24 cellular contexts compared by ENCODE assay signal in genomic region chr16:84746231-84746630, GRCh38. TPM values are rescaled to one million over a fixed set of nuclear protein-coding genes. Genes with fewer than 3 reads are reported as not detected.
DNase-seq lines count a peak whose midpoint lies in the region; ATAC-seq, FAIRE-seq and TF ChIP-seq lines count a peak whose summit lies in the region.
"Had no signal": no experiment of that assay in that cellular context is flagged by ENCODE, and none has a peak within 500 bp of the region (broad histone marks: within the 10 kb centered on the region; RNA-seq: fewer than 3 reads in every experiment).

No MANE protein-coding gene starts in this region.

- TF ChIP-seq CTCF in HepG2 (CRISPR knock-in tag; IDR thresholded peaks at IDR 0.05) (no peak), right lobe of liver (IDR thresholded peaks at IDR 0.05) (no peak), type B pancreatic cell (conservative IDR thresholded peaks at IDR 0.05) (no peak)

- H3K4me2 ChIP-seq in HepG2 (ENCODE audit: low read depth, low read length) = no peak overlapping the region
- H3K4me2 ChIP-seq: A549; BLaER1 treated with 17β-estradiol and CSF1 and Interleukin-3, amounts not matched to agents 10 nM and 100 nM had no signal

- TF ChIP-seq RAD21 in HepG2 (CRISPR knock-in tag; IDR thresholded peaks at IDR 0.05) = no peak

- H3K27ac ChIP-seq in HepG2 (ENCODE audit: extremely low read length, insufficient read depth, low read length) (no peak overlapping the region), right lobe of liver (no peak overlapping the region)
- H3K27ac ChIP-seq: A549; BLaER1 treated with 17β-estradiol and CSF1 and Interleukin-3, amounts not matched to agents 10 nM and 100 nM had no signal

- no peak overlapping the region for H2AFZ ChIP-seq in HepG2 (ENCODE audit: low read length)

- TSS peak; percentile 18 for BruUV-seq in HepG2 (replicated peaks; lab: Mats Ljungman, UMichigan)

- H3K9ac ChIP-seq in HepG2 (ENCODE audit: insufficient read depth, low read depth, low read length) = no peak overlapping the region
- H3K9ac ChIP-seq: BLaER1 treated with 17β-estradiol and CSF1 and Interleukin-3, amounts not matched to agents 10 nM and 100 nM had no signal

- H3K4me3 ChIP-seq in HepG2 (replicated peaks in 1 of 3; ENCODE audit: insufficient read depth in 1 of 3, low read depth in 2 of 3, low read length in 3 of 3) (no peak overlapping the region), right lobe of liver (no peak overlapping the region)
- H3K4me3 ChIP-seq: A549; BLaER1 treated with 17β-estradiol and CSF1 and Interleukin-3, amounts not matched to agents 10 nM and 100 nM; HAP-1 had no signal

- no peaks in the 10 kb centered on the region for H3K9me3 ChIP-seq in HepG2 (ENCODE audit: low read length)
- H3K9me3 ChIP-seq in right lobe of liver = no peaks in the 10 kb centered on the region
- H3K9me3 ChIP-seq: A549, BE2C, HAP-1 had no signal

- H3K36me3 ChIP-seq in HepG2 (replicated peaks in 1 of 2; ENCODE audit: control insufficient read depth in 1 of 2, insufficient read depth in 2 of 2, low read length in 2 of 2) (peaks cover 27 to 71% of the 10 kb centered on the region in 2 experiments), right lobe of liver (no peaks in the 10 kb centered on the region)

- peaks cover 77% of the 10 kb centered on the region for H3K79me2 ChIP-seq in HepG2 (ENCODE audit: insufficient read depth, low read length)

- WGBS in HepG2 (ENCODE audit: low lambda C conversion rate) = 91% methylated on average over 6 of the region's 6 CpGs
- 72% methylated on average over 6 of the region's 6 CpGs for WGBS in right lobe of liver (ENCODE audit: insufficient coverage, low coverage, low lambda C conversion rate, missing lambda C conversion rate)

- TF ChIP-seq EP300 in HepG2 (IDR thresholded peaks at IDR 0.05; ENCODE audit: low read depth in 2 of 2, low read length in 2 of 2) (no peak), HepG2 (CRISPR knock-in tag; IDR thresholded peaks at IDR 0.05; ENCODE audit: borderline replicate concordance) (no peak)

- H3K36me3 Mint-ChIP-seq in memory B cell (peaks cover 7% of the 10 kb centered on the region), type B pancreatic cell (peaks cover 17% of the 10 kb centered on the region)

- no peak for FAIRE-seq in HepG2 (lab: Jason Lieb, UNC)
- FAIRE-seq: A549, GM12891, GM18507, H54 had no signal

- H4K20me1 ChIP-seq in HepG2 (ENCODE audit: insufficient read depth, low read length) = peaks cover 33% of the 10 kb centered on the region

- TF ChIP-seq POLR2A in HepG2 (IDR thresholded peaks at IDR 0.05; ENCODE audit: insufficient read depth in 1 of 2, low read depth in 2 of 2, low read length in 2 of 2) = no peak
- TF ChIP-seq POLR2A in right lobe of liver (IDR thresholded peaks at IDR 0.05) = no peak

- DNase-seq in HepG2 (ENCODE audit: low spot score) (no peak), right lobe of liver (no peak), memory B cell (ENCODE audit: low spot score in 2 of 2) (no peak), type B pancreatic cell (ENCODE audit: extremely low spot score, unreplicated experiment) (no peak)
- DNase-seq: 8988T; ACHN; AML-193; BE2C; Calu3; CD4-positive, alpha-beta memory T cell; COR-L47; DMS79 treated with DMSO at 0.1 percent for 48 hours; GF-D8; GOT3; HFFc6 had no signal

- peaks cover 5% of the 10 kb centered on the region for H3K4me1 ChIP-seq in HepG2 (ENCODE audit: insufficient read depth, low read length)
- H3K4me1 ChIP-seq in right lobe of liver = peaks cover 0 to 18% (median 7%) of the 10 kb centered on the region in 4 donors
- H3K4me1 ChIP-seq: HAP-1 had no signal

- no peaks in the 10 kb centered on the region for H3K27me3 Mint-ChIP-seq in memory B cell
- no peaks in the 10 kb centered on the region for H3K27me3 Mint-ChIP-seq in type B pancreatic cell
- H3K27me3 Mint-ChIP-seq: CD4-positive, alpha-beta memory T cell had no signal

- CTCF ChIA-PET in HepG2 (lab: Yijun Ruan, JAX; ENCODE audit: low intra/inter-chr PET ratio, low total read pairs) = no interaction called here

- POLR2A ChIA-PET in HepG2 (lab: Yijun Ruan, JAX) = no interaction called here

- H3K9me3 Mint-ChIP-seq in memory B cell (no peaks in the 10 kb centered on the region), type B pancreatic cell (no peaks in the 10 kb centered on the region)
- H3K9me3 Mint-ChIP-seq: CD14-positive monocyte; CD4-positive, alpha-beta memory T cell; HFFc6 had no signal

- intact Hi-C loops in HepG2 (cut with micrococcal nuclease; ENCODE audit: unreplicated experiment) = no loop called here
- intact Hi-C loops in right lobe of liver (cut with DNase I) = no loop called here

- H3K27ac Mint-ChIP-seq in memory B cell = peak overlapping the region; percentile 31
- peak overlapping the region; percentile 91 for H3K27ac Mint-ChIP-seq in type B pancreatic cell
- H3K27ac Mint-ChIP-seq: CD4-positive, alpha-beta memory T cell; HFFc6 had no signal

- H3K27me3 ChIP-seq in HepG2 (ENCODE audit: control insufficient read depth in 1 of 2, insufficient read depth in 2 of 2, low read length in 2 of 2) (no peaks in the 10 kb centered on the region), right lobe of liver (no peaks in the 10 kb centered on the region)
- H3K27me3 ChIP-seq: BE2C; BLaER1 treated with 17β-estradiol and CSF1 and Interleukin-3, amounts not matched to agents 10 nM and 100 nM had no signal

- in situ Hi-C loops in HepG2 (cut with HindIII; ENCODE audit: extremely low pct_ligation_motif_present, low pct_unique_long_range_greater_than_20kb) = loop anchor here (5.0 kb wide), 1 partner anchor 51 kb away; no protein-coding TSS in a partner anchor

- no peak; the same call in 2 of the 3 replicates for ATAC-seq in HepG2
- no peak for ATAC-seq in right lobe of liver
- ATAC-seq in memory B cell (ENCODE audit: low read depth) = no peak
- ATAC-seq in GM21737 (IDR thresholded peaks at IDR 0.05; ENCODE audit: unreplicated experiment) = no peak
- no peak for ATAC-seq in HG03571 (IDR thresholded peaks at IDR 0.05; ENCODE audit: unreplicated experiment)

- peaks cover 18% of the 10 kb centered on the region for H3K4me1 Mint-ChIP-seq in memory B cell
- peaks cover 39% of the 10 kb centered on the region for H3K4me1 Mint-ChIP-seq in type B pancreatic cell (ENCODE audit: unreplicated experiment)

- H3K4me3 Mint-ChIP-seq in memory B cell = no peak overlapping the region
- H3K4me3 Mint-ChIP-seq in type B pancreatic cell = peak overlapping the region; percentile 55
- H3K4me3 Mint-ChIP-seq: CD14-positive monocyte; CD4-positive, alpha-beta memory T cell; HFFc6 had no signal

TF ChIP-seq in HepG2, 621 proteins besides CTCF, POLR2A, EP300 and RAD21:
- TF ChIP-seq RBM22 (optimal IDR thresholded peaks at IDR 0.05; ENCODE audit: low read length) (peak; percentile 52), TCF7 (IDR thresholded peaks at IDR 0.05; ENCODE audit: low read depth) (no peak)
TF ChIP-seq in HepG2: peak in this region for 1.

RNA-seq across cellular contexts. Expression of gene USP10, which starts 46.4 kb away (rescaled TPM):
- 79.1 and 97.6 TPM in 2 replicates for total RNA-seq in HepG2 (2016; rRNA removed; fragmentation: Illumina TruSeq; extraction: Trizol)
- 57.5 and 62.5 TPM in 2 replicates for total RNA-seq in HepG2 (2016; cell fraction: cytosol; rRNA removed; fragmentation: Illumina TruSeq; extraction: Trizol; ENCODE audit: low read depth)
- 76.4 and 87.1 TPM in 2 replicates for total RNA-seq in HepG2 (2016; cell fraction: insoluble cytoplasmic fraction; rRNA removed; fragmentation: Illumina TruSeq; extraction: Trizol)
- 73.6 and 81.2 TPM in 2 replicates for total RNA-seq in HepG2 (2016; cell fraction: membrane; rRNA removed; fragmentation: Illumina TruSeq; extraction: Trizol)
- 78.0 and 88.2 TPM in 2 replicates for total RNA-seq in HepG2 (2016; cell fraction: nucleus; rRNA removed; fragmentation: Illumina TruSeq; extraction: Trizol)
- 114 and 122 TPM in 2 replicates for polyA plus RNA-seq in HepG2 (2011; rRNA removed)
- 68.7 and 92.2 TPM in 2 replicates for polyA plus RNA-seq in HepG2 (2011; cell fraction: cytosol; rRNA removed)
- 127 and 143 TPM in 2 replicates for polyA plus RNA-seq in HepG2 (2011; cell fraction: nucleus; rRNA removed)
- 65.1 and 93.3 TPM in 2 replicates for polyA plus RNA-seq in HepG2 (2012)
- polyA plus RNA-seq in HepG2 (2016; cell fraction: cytosol; fragmentation: Illumina TruSeq; extraction: Trizol; ENCODE audit: low read depth) = 17.7 and 17.8 TPM in 2 replicates
- polyA plus RNA-seq in HepG2 (2016; cell fraction: insoluble cytoplasmic fraction; fragmentation: Illumina TruSeq; extraction: Trizol; ENCODE audit: low read depth) = 102 and 128 TPM in 2 replicates
- polyA plus RNA-seq in HepG2 (2016; cell fraction: membrane; fragmentation: Illumina TruSeq; extraction: Trizol; ENCODE audit: low read depth) = 41.4 and 44.1 TPM in 2 replicates
- 118 and 120 TPM in 2 replicates for polyA plus RNA-seq in HepG2 (2016; cell fraction: nucleus; fragmentation: Illumina TruSeq; extraction: Trizol; ENCODE audit: insufficient read depth, low read depth)
- polyA minus RNA-seq in HepG2 (2011; rRNA and poly(A)+ RNA removed; ENCODE audit: low replicate concordance) = 349 and 427 TPM in 2 replicates
- polyA minus RNA-seq in HepG2 (2011; cell fraction: cytosol; rRNA and poly(A)+ RNA removed) = 64.3 and 66.8 TPM in 2 replicates
- polyA minus RNA-seq in HepG2 (2011; cell fraction: nucleus; rRNA and poly(A)+ RNA removed) = 118 TPM in 2 replicates
- total RNA-seq in right lobe of liver = 10 to 100 TPM; 41.5 to 53.2 (median 44.6) TPM
- total RNA-seq in type B pancreatic cell (ENCODE audit: low replicate concordance) = 97.7 and 110 TPM in 2 replicates
